1 cellular context compared by ENCODE assay signal in the genomic region with DNA sequence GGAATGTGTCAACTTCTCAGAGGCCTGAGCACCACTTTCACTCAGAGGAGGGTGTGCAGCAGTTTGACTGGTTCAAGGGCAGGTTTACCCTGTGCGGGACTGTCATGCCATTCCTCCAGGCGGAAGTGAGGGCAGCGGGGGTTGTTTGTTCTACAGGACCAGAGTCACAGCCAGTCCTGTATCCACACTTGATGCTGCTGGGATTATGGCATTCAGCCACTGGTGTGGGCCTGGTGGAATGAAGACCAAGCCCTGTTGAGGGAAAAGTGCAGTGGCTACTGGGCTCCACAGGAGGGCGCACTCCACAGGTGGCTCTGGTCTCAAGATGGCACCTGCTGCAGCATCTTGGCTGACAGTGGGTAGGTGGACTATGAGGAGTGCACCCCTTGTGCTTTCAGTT.
A peak's percentile ranks its signal among the peaks of the same experiment; 100 is the strongest.
TF ChIP-seq lines count a peak whose summit lies in the region.

No MANE protein-coding gene starts in this region.

TF ChIP-seq in GM12878, 131 proteins besides CTCF, POLR2A, EP300 and RAD21:
- TF ChIP-seq YY1 (IDR thresholded peaks at IDR 0.05; ENCODE audit: low read depth, low read length) (0 out of 2 replicates have a peak, but pooled peaks have one; percentile 21), RUNX3 (IDR thresholded peaks at IDR 0.05; ENCODE audit: low read length) (no peak), ATF2 (IDR thresholded peaks at IDR 0.05; ENCODE audit: low read length) (no peak), WRNIP1 (IDR thresholded peaks at IDR 0.05; ENCODE audit: borderline replicate concordance, low read depth, low read length) (no peak), ELK1 (IDR thresholded peaks at IDR 0.05; ENCODE audit: low read depth, low read length) (no peak), TCF12 (IDR thresholded peaks at IDR 0.05; ENCODE audit: low read depth, low read length) (no peak), E2F4 (IDR thresholded peaks at IDR 0.05; ENCODE audit: low read depth, low read length) (no peak)
TF ChIP-seq in GM12878: peak in this region for 1.
